ENCODE assay signal across 8 cellular contexts in genomic region chr4:110195561-110196205, GRCh38. TPM values are rescaled to one million over a fixed set of nuclear protein-coding genes. Genes with fewer than 3 reads are reported as not detected.
A peak's percentile ranks its signal among the peaks of the same experiment; 100 is the strongest.
DNase-seq lines count a peak whose midpoint lies in the region; ATAC-seq, FAIRE-seq and TF ChIP-seq lines count a peak whose summit lies in the region.

No MANE protein-coding gene starts in this region.

- POLR2A ChIA-PET in A549 (lab: Yijun Ruan, JAX): no interaction called here

- TF ChIP-seq RAD21 in A549 (conservative IDR thresholded peaks at IDR 0.05 in 1 of 2, IDR thresholded peaks at IDR 0.05 in 1 of 2): no peak

- peaks cover 57% of the 10 kb centered on the region for H3K4me1 Mint-ChIP-seq in neural crest cell

- H3K36me3 Mint-ChIP-seq in neural crest cell (ENCODE audit: low read depth): peaks cover 5% of the 10 kb centered on the region

- peak overlapping the region; percentile 97 for H3K4me3 Mint-ChIP-seq in neural crest cell

- no peak for TF ChIP-seq EP300 in A549 (IDR thresholded peaks at IDR 0.05)

- H3K4me2 ChIP-seq in A549: peak overlapping the region; percentile 93

- FAIRE-seq in A549 (lab: Jason Lieb, UNC): no peak

- H3K9ac ChIP-seq in SK-N-MC (ENCODE audit: insufficient read length): peak overlapping the region; percentile 91

- H3K9me3 Mint-ChIP-seq in neural crest cell: no peaks in the 10 kb centered on the region

- peak overlapping the region; percentile 98 for H3K27ac Mint-ChIP-seq in neural crest cell (ENCODE audit: unreplicated experiment)

- H3K4me3 ChIP-seq in A549 (peak overlapping the region; percentile 88), GM12875 (ENCODE audit: low read depth, low read length) (peak overlapping the region; percentile 84), SK-N-MC (peak overlapping the region; percentile 93), epithelial cell of proximal tubule (ENCODE audit: low read depth, low read length) (peak overlapping the region; percentile 93)

- no peak; a peak in 1 of 6 replicates for ATAC-seq in A549
- peak; percentile 1 for ATAC-seq in HG03045 (IDR thresholded peaks at IDR 0.05; ENCODE audit: unreplicated experiment)
- no peak for ATAC-seq in GM21447 (IDR thresholded peaks at IDR 0.05; ENCODE audit: unreplicated experiment)

- DNase-seq in A549 (ENCODE audit: low read depth in 1 of 2, low spot score in 1 of 2) (peak in 1 of 2 experiments; percentile 7), SK-N-MC (ENCODE audit: low read depth, low spot score) (no peak), epithelial cell of proximal tubule (ENCODE audit: low read depth) (no peak), neural crest cell (ENCODE audit: low read depth, low spot score) (no peak), dedifferentiated amniotic fluid mesenchymal stem cell (ENCODE audit: extremely low spot score) (no peak)

- no peak for TF ChIP-seq CTCF in A549 (IDR thresholded peaks at IDR 0.05)
- TF ChIP-seq CTCF in GM12875 (IDR thresholded peaks at IDR 0.05; ENCODE audit: borderline replicate concordance, insufficient read depth, low read depth, low read length): no peak
- no peak for TF ChIP-seq CTCF in epithelial cell of proximal tubule (conservative IDR thresholded peaks at IDR 0.05; ENCODE audit: low read depth, low read length)
- TF ChIP-seq CTCF in neural crest cell (conservative IDR thresholded peaks at IDR 0.05): no peak

- H3K36me3 ChIP-seq in SK-N-MC (ENCODE audit: insufficient read depth, low read length): no peaks in the 10 kb centered on the region

- WGBS in A549 (ENCODE audit: missing lambda C conversion rate): 13% methylated on average over 11 of the region's 11 CpGs

- H3K4me1 ChIP-seq in A549: peaks cover 45% of the 10 kb centered on the region

- TF ChIP-seq POLR2A in A549 (IDR thresholded peaks at IDR 0.05; ENCODE audit: low read length): no peak

- CTCF ChIA-PET in A549 (lab: Yijun Ruan, JAX): no interaction called here

- H3K27me3 Mint-ChIP-seq in neural crest cell (ENCODE audit: low read depth): peaks cover 2% of the 10 kb centered on the region

- H3K9me3 ChIP-seq in A549: no peaks in the 10 kb centered on the region
- no peaks in the 10 kb centered on the region for H3K9me3 ChIP-seq in SK-N-MC (ENCODE audit: low read depth, low read length)

- peak overlapping the region; percentile 98 to 99 for H3K27ac ChIP-seq in A549
- H3K27ac ChIP-seq in SK-N-MC: peak overlapping the region; percentile 65; the same call in 1 of the 2 replicates

TF ChIP-seq in A549, 52 proteins besides CTCF, POLR2A, EP300 and RAD21:
- TF ChIP-seq NFE2L2 (conservative IDR thresholded peaks at IDR 0.05; ENCODE audit: low read length) (no peak), E2F6 (IDR thresholded peaks at IDR 0.05; ENCODE audit: borderline replicate concordance, low read depth) (0 out of 2 replicates have a peak, but pooled peaks have one; percentile 39)
TF ChIP-seq in A549: peak in this region for 1.

RNA-seq across cellular contexts. Expression of gene ELOVL6, which starts 2.7 kb away (rescaled TPM):
- polyA plus RNA-seq in A549 (2011; rRNA removed) (24.5 and 26.8 TPM in 2 replicates), A549 (2017; fragmentation: RNase III; extraction: RNeasy Plus Mini Kit Qiagen cat#74134 plus additional on column Dnase treatment) (20.8 to 22.0 TPM (median 21.5 TPM) in 3 replicates)
- polyA plus RNA-seq in A549 (2012; cell fraction: cytosol; rRNA removed): 4.8 and 6.9 TPM in 2 replicates
- polyA plus RNA-seq in A549 (2012; cell fraction: nucleus; rRNA removed): 2.4 and 2.9 TPM in 2 replicates
- polyA minus RNA-seq in A549 (2011; rRNA and poly(A)+ RNA removed): 12.2 and 13.0 TPM in 2 replicates
- total RNA-seq in epithelial cell of proximal tubule (13.2 and 27.6 TPM in 2 replicates), neural crest cell (104 and 105 TPM in 2 replicates)
